ENCODE assay signal across 9 cellular contexts in the genomic region with DNA sequence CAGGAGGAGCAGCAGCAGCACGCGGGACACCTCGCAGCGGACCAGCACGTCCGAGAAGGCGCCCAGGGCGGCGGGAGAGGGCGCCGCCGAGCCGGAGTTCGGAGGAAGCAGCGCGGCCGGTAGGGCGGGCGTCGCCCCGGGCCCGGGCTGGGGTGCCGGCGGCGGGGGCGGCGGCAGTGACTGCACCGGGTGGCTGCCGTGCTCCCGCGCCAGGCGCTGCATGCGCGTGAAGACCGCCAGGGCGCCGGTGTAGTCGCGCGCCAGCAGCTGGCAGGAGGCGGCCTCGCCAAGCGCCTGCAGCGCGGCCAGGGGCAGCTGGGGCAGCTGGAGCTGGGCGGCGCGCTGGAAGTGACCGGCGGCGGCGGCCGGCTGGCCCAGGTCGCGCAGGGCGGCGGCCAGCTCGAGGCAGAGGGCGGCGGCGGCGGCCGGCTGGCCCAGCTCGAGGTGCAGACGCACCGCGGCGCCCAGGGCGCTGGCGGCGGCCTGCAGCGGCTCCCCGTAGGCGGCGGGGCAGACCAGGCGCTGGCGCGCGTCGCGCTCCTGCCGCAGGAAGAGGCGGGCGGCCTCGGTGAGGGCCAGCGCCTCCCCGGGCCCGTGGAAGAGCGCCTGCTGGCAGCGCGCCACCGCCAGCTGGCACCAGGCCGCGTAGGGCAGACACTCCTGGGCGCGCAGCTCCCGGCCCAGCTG. TPM values are rescaled to one million over a fixed set of nuclear protein-coding genes. Genes with fewer than 3 reads are reported as not detected.
DNase-seq lines count a peak whose midpoint lies in the region; ATAC-seq and TF ChIP-seq lines count a peak whose summit lies in the region.
"Not testable (repeated sequence)": the region's sequence is repeated elsewhere in the genome, so short reads cannot be mapped to it uniquely, and the experiment has no call there.
"Had no signal": no experiment of that assay in that cellular context is flagged by ENCODE, and none has a peak within 500 bp of the region (broad histone marks: within the 10 kb centered on the region; RNA-seq: fewer than 3 reads in every experiment).

No MANE protein-coding gene starts in this region.

- not testable (repeated sequence) for H3K27ac ChIP-seq in gastrocnemius medialis

- not testable (repeated sequence) for H3K4me3 Mint-ChIP-seq in activated CD4-positive, alpha-beta T cell treated with anti-CD3 and anti-CD28 coated beads for 36 hours

- not testable (repeated sequence) for H3K27me3 Mint-ChIP-seq in activated CD4-positive, alpha-beta T cell treated with anti-CD3 and anti-CD28 coated beads for 36 hours

- not testable (repeated sequence) for H3K4me1 Mint-ChIP-seq in activated CD4-positive, alpha-beta T cell treated with anti-CD3 and anti-CD28 coated beads for 36 hours

- intact Hi-C loops in activated CD4-positive, alpha-beta T cell treated with anti-CD3 and anti-CD28 coated beads for 36 hours (cut with DNase I, micrococcal nuclease); left cardiac atrium (cut with DNase I); gastrocnemius medialis (cut with DNase I; ENCODE audit: low total_unique reads): not testable (repeated sequence)

- not testable (repeated sequence) for H3K27me3 ChIP-seq in gastrocnemius medialis

- in situ Hi-C loops in gastrocnemius medialis (cut with MboI; ENCODE audit: low sequenced_read_pairs in 4 of 4) = not testable (repeated sequence)

- H3K36me3 Mint-ChIP-seq in activated CD4-positive, alpha-beta T cell treated with anti-CD3 and anti-CD28 coated beads for 36 hours (ENCODE audit: low read depth) = not testable (repeated sequence)

- CTCF ChIA-PET in activated CD4-positive, alpha-beta T cell treated with anti-CD3 and anti-CD28 coated beads for 36 hours (lab: Charles Lee) = not testable (repeated sequence)

- peak; percentile 39 for ATAC-seq in GM18519 (IDR thresholded peaks at IDR 0.05; ENCODE audit: low FRiP score, unreplicated experiment)
- ATAC-seq in GM19452 (IDR thresholded peaks at IDR 0.05; ENCODE audit: unreplicated experiment) = peak; percentile 56
- peak; percentile 49 for ATAC-seq in GM21825 (IDR thresholded peaks at IDR 0.05; ENCODE audit: unreplicated experiment)
- peak; percentile 48 for ATAC-seq in HG02981 (IDR thresholded peaks at IDR 0.05; ENCODE audit: unreplicated experiment)
- ATAC-seq in HG03439 (IDR thresholded peaks at IDR 0.05; ENCODE audit: unreplicated experiment) = peak; percentile 50
- ATAC-seq in activated CD4-positive, alpha-beta T cell treated with anti-CD3 and anti-CD28 coated beads for 36 hours = peak; percentile 57
- peak; percentile 82 to 83 for ATAC-seq in left cardiac atrium
- peak; percentile 84 to 92 for ATAC-seq in gastrocnemius medialis

- not testable (repeated sequence) for H3K4me1 ChIP-seq in gastrocnemius medialis

- H3K9me3 ChIP-seq in gastrocnemius medialis = not testable (repeated sequence)

- H3K36me3 ChIP-seq in gastrocnemius medialis = not testable (repeated sequence)

- not testable (repeated sequence) for H3K4me3 ChIP-seq in gastrocnemius medialis

- POLR2A ChIA-PET in activated CD4-positive, alpha-beta T cell treated with anti-CD3 and anti-CD28 coated beads for 36 hours (lab: Charles Lee) = not testable (repeated sequence)

- TF ChIP-seq CTCF in gastrocnemius medialis (IDR thresholded peaks at IDR 0.05 in 4 of 5, conservative IDR thresholded peaks at IDR 0.05 in 1 of 5) = not testable (repeated sequence)

- not testable (repeated sequence) for H3K27ac Mint-ChIP-seq in activated CD4-positive, alpha-beta T cell treated with anti-CD3 and anti-CD28 coated beads for 36 hours

- TF ChIP-seq POLR2A in gastrocnemius medialis (IDR thresholded peaks at IDR 0.05) = not testable (repeated sequence)

- not testable (repeated sequence) for H3K9me3 Mint-ChIP-seq in activated CD4-positive, alpha-beta T cell treated with anti-CD3 and anti-CD28 coated beads for 36 hours (ENCODE audit: low read depth)

- DNase-seq in activated CD4-positive, alpha-beta T cell treated with anti-CD3 and anti-CD28 coated beads for 36 hours; left cardiac atrium; gastrocnemius medialis: not testable (repeated sequence)

RNA-seq across cellular contexts. Expression of a gene that starts 0.5 kb away (rescaled TPM):
- 10 to 100 TPM; 29.2 to 32.6 TPM for total RNA-seq in activated CD4-positive, alpha-beta T cell treated with anti-CD3 and anti-CD28 coated beads for 36 hours
- total RNA-seq in left cardiac atrium (1 to 10 TPM in 1 of 2 donors, not detected in 1; 5.9 TPM), gastrocnemius medialis (10 to 100 TPM in 2 of 4 donors, 1 to 10 TPM in 2; 6.8 to 15.5 (median 11.9) TPM)
- total RNA-seq: G401 had no signal
